9 cellular contexts compared by ENCODE assay signal in genomic region chr12:58424735-58425379, GRCh38.
DNase-seq lines count a peak whose midpoint lies in the region; ATAC-seq and TF ChIP-seq lines count a peak whose summit lies in the region.
"Had no signal": no experiment of that assay in that cellular context is flagged by ENCODE, and none has a peak within 500 bp of the region (broad histone marks: within the 10 kb centered on the region; RNA-seq: fewer than 3 reads in every experiment).

No MANE protein-coding gene starts in this region.

- no peak overlapping the region for H3K23ac ChIP-seq in mesenchymal stem cell (ENCODE audit: low read length in 2 of 2)

- no peak overlapping the region for H4K8ac ChIP-seq in mesenchymal stem cell (ENCODE audit: low read length)

- no peak overlapping the region for H3K4me2 ChIP-seq in mesenchymal stem cell (ENCODE audit: low read length, poor library complexity, severe bottlenecking)

- H3K14ac ChIP-seq in mesenchymal stem cell (ENCODE audit: low read length in 2 of 2) = no peak overlapping the region

- H3K27ac ChIP-seq in mesenchymal stem cell (ENCODE audit: low read length, poor library complexity, severe bottlenecking) (peak overlapping the region; percentile 99), gastroesophageal sphincter (peak overlapping the region in 2 of 4 donors; percentile 11 to 17)

- TF ChIP-seq POLR2A in gastroesophageal sphincter (IDR thresholded peaks at IDR 0.05) = no peak

- TF ChIP-seq CTCF in gastroesophageal sphincter (IDR thresholded peaks at IDR 0.05) = no peak

- no peak overlapping the region for H2BK120ac ChIP-seq in mesenchymal stem cell (ENCODE audit: low read depth, low read length)

- peak overlapping the region; percentile 9 for H2BK5ac ChIP-seq in mesenchymal stem cell (ENCODE audit: low read depth, low read length, poor library complexity, severe bottlenecking)

- peaks cover 4% of the 10 kb centered on the region for H3K4me1 ChIP-seq in mesenchymal stem cell (ENCODE audit: control insufficient read depth, insufficient read depth, low read depth, low read length)
- H3K4me1 ChIP-seq in gastroesophageal sphincter = peaks cover 0 to 22% (median 12%) of the 10 kb centered on the region in 3 donors

- no peak overlapping the region for H2AK5ac ChIP-seq in mesenchymal stem cell (ENCODE audit: low read length, severe bottlenecking)

- no peaks in the 10 kb centered on the region for H3K9me3 ChIP-seq in mesenchymal stem cell (ENCODE audit: control insufficient read depth, low read length)
- H3K9me3 ChIP-seq in gastroesophageal sphincter = peaks cover 0 to 8% (median 0%) of the 10 kb centered on the region in 3 donors

- H3K79me1 ChIP-seq in mesenchymal stem cell (replicated peaks; ENCODE audit: low read length, poor library complexity, severe bottlenecking) = no peaks in the 10 kb centered on the region

- DNase-seq in RPMI8226 (peak; percentile 11), mesenchymal stem cell (peak; percentile 21), NCI-H1694 treated with DMSO at 0.1 percent for 48 hours (lab: John Stamatoyannopoulos, UW) (no peak), NCI-H2107 treated with DMSO at 0.1 percent for 48 hours (lab: John Stamatoyannopoulos, UW; ENCODE audit: unreplicated experiment) (no peak)
- no peak for DNase-seq in activated naive CD4-positive, alpha-beta T cell treated with Interleukin-2 at 50 U/mL for 16 hours

- no peak for TF ChIP-seq EP300 in gastroesophageal sphincter (IDR thresholded peaks at IDR 0.05)

- ATAC-seq in GM18511 (IDR thresholded peaks at IDR 0.05; ENCODE audit: unreplicated experiment) = peak; percentile 30
- ATAC-seq in HG02678 (IDR thresholded peaks at IDR 0.05; ENCODE audit: unreplicated experiment) = peak; percentile 35
- ATAC-seq in gastroesophageal sphincter = no peak
- ATAC-seq: Right ventricle myocardium inferior had no signal

- H3K4me3 ChIP-seq in mesenchymal stem cell (ENCODE audit: insufficient read depth in 1 of 2, low read depth in 1 of 2, low read length in 2 of 2) = peak overlapping the region in 1 of 2 experiments; percentile 52
- H3K4me3 ChIP-seq in gastroesophageal sphincter = no peak overlapping the region

- WGBS in mesenchymal stem cell = no CpG with 5 or more reads among the region's 1 CpG
- 11 to 55% methylated on average over 1 of the region's 1 CpG for WGBS in gastroesophageal sphincter (ENCODE audit: low coverage in 1 of 2), 2 donors

- H2AFZ ChIP-seq in mesenchymal stem cell (ENCODE audit: low read depth, low read length) = no peak overlapping the region

- H3K9ac ChIP-seq in mesenchymal stem cell (ENCODE audit: low read length) = peak overlapping the region; percentile 79

- H3K27me3 ChIP-seq in mesenchymal stem cell (ENCODE audit: control insufficient read depth in 1 of 2, insufficient read depth in 1 of 2, low read length in 2 of 2) (no peaks in the 10 kb centered on the region), gastroesophageal sphincter (no peaks in the 10 kb centered on the region)

- H2BK15ac ChIP-seq in mesenchymal stem cell (ENCODE audit: low read depth, poor library complexity, severe bottlenecking) = no peak overlapping the region

- H4K91ac ChIP-seq in mesenchymal stem cell (ENCODE audit: low read length) = no peak overlapping the region

- H2BK12ac ChIP-seq in mesenchymal stem cell (ENCODE audit: low read length in 2 of 2) = no peak overlapping the region

- H3K4ac ChIP-seq in mesenchymal stem cell (ENCODE audit: low read depth in 1 of 2, low read length in 2 of 2) = peak overlapping the region in 1 of 2 experiments; percentile 28

- H3K36me3 ChIP-seq in mesenchymal stem cell (ENCODE audit: control insufficient read depth in 1 of 2, insufficient read depth in 2 of 2, low read depth in 1 of 2, low read length in 2 of 2) (no peaks in the 10 kb centered on the region), gastroesophageal sphincter (no peaks in the 10 kb centered on the region)

- H3K18ac ChIP-seq in mesenchymal stem cell (ENCODE audit: low read depth in 1 of 2, low read length in 2 of 2) = no peak overlapping the region

Comparison
In these comparisons a context has a peak if more than half of its experiments do, and no peak if none do; other contexts are left out.
1. DNase-seq: peak in RPMI8226 (single experiment) and mesenchymal stem cell (single experiment); none in NCI-H1694 treated with DMSO at 0.1 percent for 48 hours (single experiment), activated naive CD4-positive, alpha-beta T cell treated with Interleukin-2 at 50 U/mL for 16 hours (single experiment) and NCI-H2107 treated with DMSO at 0.1 percent for 48 hours (single experiment).